ENCODE assay signal across 8 cellular contexts in the genomic region with DNA sequence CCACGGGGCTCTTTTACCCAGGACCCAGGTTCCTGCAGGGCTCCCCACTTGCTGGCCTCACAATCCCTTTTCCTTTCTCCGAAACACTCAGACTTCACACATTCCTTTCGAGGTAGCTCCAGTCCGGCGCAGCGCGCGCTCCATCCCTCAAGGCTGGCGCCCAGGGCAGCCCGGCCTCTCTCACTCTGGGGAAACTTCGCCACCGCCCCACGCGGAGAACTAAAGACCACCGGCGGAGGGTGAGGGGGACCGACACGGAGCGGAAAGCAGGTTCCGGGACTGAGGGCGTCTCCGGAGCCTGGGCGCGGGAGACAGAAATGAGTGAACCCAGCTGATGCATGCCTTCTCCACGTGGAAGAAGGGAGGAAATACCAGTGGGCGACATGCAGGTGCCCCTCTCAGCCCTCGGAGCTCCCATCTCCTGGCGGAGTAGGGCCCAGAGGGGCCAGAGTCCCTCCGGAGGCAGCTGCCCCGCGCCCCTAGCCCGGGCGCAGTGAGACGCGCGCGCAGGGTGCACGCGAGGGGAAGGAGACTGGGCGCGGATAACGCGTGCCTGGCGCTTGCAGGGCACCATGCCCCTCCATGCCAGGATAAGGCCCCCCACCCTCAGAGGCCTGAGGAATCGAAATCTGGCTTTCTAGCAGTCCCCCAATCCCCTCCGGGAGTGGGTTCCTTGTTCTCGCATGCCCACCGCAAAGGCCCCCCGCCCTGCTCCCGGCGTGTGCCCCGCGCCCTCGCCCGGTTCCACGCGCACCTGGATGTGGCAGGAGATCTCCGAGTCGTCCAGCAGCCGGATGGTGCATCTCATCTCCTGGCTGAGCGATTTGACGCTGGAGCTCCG. TPM values are rescaled to one million over a fixed set of nuclear protein-coding genes. Genes with fewer than 3 reads are reported as not detected.
DNase-seq lines count a peak whose midpoint lies in the region; ATAC-seq, FAIRE-seq and TF ChIP-seq lines count a peak whose summit lies in the region.

No MANE protein-coding gene starts in this region.

- POLR2A ChIA-PET in HEK293 (lab: Yijun Ruan, JAX) = no interaction called here
- POLR2A ChIA-PET in GM12878 (lab: Charles Lee) = no interaction called here

- H3K4me1 ChIP-seq in HEK293 (ENCODE audit: control insufficient read depth, insufficient read depth, low read length) = no peaks in the 10 kb centered on the region
- no peaks in the 10 kb centered on the region for H3K4me1 ChIP-seq in GM12878 (ENCODE audit: control insufficient read depth, insufficient read depth, low read length)

- DNase-seq in GM12878 (ENCODE audit: low read depth, low spot score) (no peak), kidney epithelial cell (ENCODE audit: low read depth) (no peak), NCI-H2081 treated with DMSO at 0.1 percent for 48 hours (lab: John Stamatoyannopoulos, UW) (no peak)
- DNase-seq in stimulated activated naive B cell treated with anti-CD40 and anti-IgM and Interleukin-4, amounts not matched to agents 10 μg/mL and 1 μg/mL and 100 μg/mL, for 72 hours = no peak
- DNase-seq in stimulated activated CD4-positive, alpha-beta T cell treated with anti-CD3 and anti-CD28 coated beads, Interleukin-4, amount 100 ng/mL, for 24 hours = no peak

- in situ Hi-C loops in GM12878 (cut with MboI) = no loop called here

- H3K27ac Mint-ChIP-seq in stimulated activated naive B cell treated with anti-CD40 and anti-IgM and Interleukin-4, amounts not matched to agents 10 μg/mL and 1 μg/mL and 100 μg/mL, for 72 hours = no peak overlapping the region

- H4K20me1 ChIP-seq in GM12878 (ENCODE audit: control insufficient read depth, insufficient read depth) = no peaks in the 10 kb centered on the region

- no peak overlapping the region for H2AFZ ChIP-seq in GM12878 (ENCODE audit: control insufficient read depth, low read depth, low read length)

- H3K4me3 ChIP-seq in HEK293 (ENCODE audit: low read depth, low read length) (peak overlapping the region; percentile 64), GM12878 (no peak overlapping the region), kidney epithelial cell (ENCODE audit: low read depth, low read length) (peak overlapping the region; percentile 57)

- TF ChIP-seq CTCF in HEK293 (tag by site-specific recombination; IDR thresholded peaks at IDR 0.05) (no peak), GM12878 (IDR thresholded peaks at IDR 0.05 in 2 of 3, conservative IDR thresholded peaks at IDR 0.05 in 1 of 3; ENCODE audit: control insufficient read depth in 2 of 3, extremely low read depth in 1 of 3, insufficient read depth in 1 of 3, low read depth in 3 of 3, low read length in 3 of 3) (no peak), kidney epithelial cell (IDR thresholded peaks at IDR 0.05; ENCODE audit: insufficient read depth, low read length, poor library complexity, severe bottlenecking) (no peak)

- TF ChIP-seq POLR2A in GM12878 (IDR thresholded peaks at IDR 0.05; ENCODE audit: low read depth, low read length) = no peak

- H3K9me3 ChIP-seq in HEK293 (ENCODE audit: control insufficient read depth, insufficient read depth, low read depth, low read length) (no peaks in the 10 kb centered on the region), GM12878 (replicated peaks; ENCODE audit: control insufficient read depth, insufficient read depth, low read length) (no peaks in the 10 kb centered on the region)

- no peak overlapping the region for H3K4me2 ChIP-seq in GM12878 (ENCODE audit: control insufficient read depth, insufficient read depth)

- ATAC-seq in GM12878 (peak; percentile 37), HG02885 (IDR thresholded peaks at IDR 0.05; ENCODE audit: poor library complexity, unreplicated experiment) (no peak), HG02678 (IDR thresholded peaks at IDR 0.05; ENCODE audit: unreplicated experiment) (no peak)
- ATAC-seq in stimulated activated naive B cell treated with anti-CD40 and anti-IgM and Interleukin-4, amounts not matched to agents 10 μg/mL and 1 μg/mL and 100 μg/mL, for 72 hours (replicated peaks) = no peak

- FAIRE-seq in GM12878 (lab: Jason Lieb, UNC) = no peak

- H3K27me3 ChIP-seq in GM12878 (replicated peaks in 1 of 2; ENCODE audit: control insufficient read depth in 2 of 2, insufficient read depth in 2 of 2, low read length in 1 of 2) (peaks cover 0 to 5% of the 10 kb centered on the region in 2 experiments; a peak in 3 of 4 replicates), kidney epithelial cell (ENCODE audit: control insufficient read depth, insufficient read depth, low read length) (peaks cover 14% of the 10 kb centered on the region)

- H3K27ac ChIP-seq in HEK293 (ENCODE audit: extremely low read depth, low read depth, low read length) (no peak overlapping the region), GM12878 (ENCODE audit: control insufficient read depth, insufficient read depth) (no peak overlapping the region)

- peak overlapping the region; percentile 32 to 80 for H3K4me3 Mint-ChIP-seq in stimulated activated naive B cell treated with anti-CD40 and anti-IgM and Interleukin-4, amounts not matched to agents 10 μg/mL and 1 μg/mL and 100 μg/mL, for 72 hours

- peaks cover 47 to 48% of the 10 kb centered on the region in 2 donors for H3K27me3 Mint-ChIP-seq in stimulated activated naive B cell treated with anti-CD40 and anti-IgM and Interleukin-4, amounts not matched to agents 10 μg/mL and 1 μg/mL and 100 μg/mL, for 72 hours

- intact Hi-C loops in GM12878 (cut with micrococcal nuclease; ENCODE audit: unreplicated experiment) = no loop called here

- CTCF ChIA-PET in HEK293 (lab: Yijun Ruan, JAX) (interaction anchor here (0.6 to 3.0 kb wide), 6 partner anchors 14 to 385 kb away, joined by 3 to 18 read pairs (median 3); no protein-coding TSS in a partner anchor), GM12878 (lab: Yijun Ruan, JAX) (interaction anchor here (9.4 kb wide), 1 partner anchor 205 kb away, joined by 401 read pairs; no protein-coding TSS in a partner anchor)

- RAD21 ChIA-PET in GM12878 (lab: Charles Lee; ENCODE audit: unreplicated experiment) = interaction anchor here (0.6 to 2.0 kb wide), 2 partner anchors 97 to 203 kb away, joined by 3 to 7 read pairs; no protein-coding TSS in a partner anchor

- H3K36me3 ChIP-seq in HEK293 (ENCODE audit: control insufficient read depth in 2 of 2, insufficient read depth in 1 of 2, low read length in 2 of 2) = no peaks in the 10 kb centered on the region
- H3K36me3 ChIP-seq in GM12878 (ENCODE audit: control insufficient read depth in 2 of 2, insufficient read depth in 2 of 2, low read length in 1 of 2) = no peaks in the 10 kb centered on the region
- H3K36me3 ChIP-seq in kidney epithelial cell (ENCODE audit: control insufficient read depth, insufficient read depth, low read length) = no peaks in the 10 kb centered on the region

- peaks cover 0 to 3% of the 10 kb centered on the region in 2 donors for H3K36me3 Mint-ChIP-seq in stimulated activated naive B cell treated with anti-CD40 and anti-IgM and Interleukin-4, amounts not matched to agents 10 μg/mL and 1 μg/mL and 100 μg/mL, for 72 hours

- no peak for TF ChIP-seq EP300 in GM12878 (IDR thresholded peaks at IDR 0.05; ENCODE audit: borderline replicate concordance in 1 of 2, control insufficient read depth in 1 of 2, low read depth in 2 of 2, low read length in 2 of 2)

- no peaks in the 10 kb centered on the region for H3K9me3 Mint-ChIP-seq in stimulated activated naive B cell treated with anti-CD40 and anti-IgM and Interleukin-4, amounts not matched to agents 10 μg/mL and 1 μg/mL and 100 μg/mL, for 72 hours

- H3K9ac ChIP-seq in GM12878 (ENCODE audit: control insufficient read depth, insufficient read depth, low read length) = no peak overlapping the region

- 30% methylated on average over 63 of the region's 63 CpGs for WGBS in GM12878 (ENCODE audit: insufficient coverage, insufficient replicate concordance, low lambda C conversion rate, missing lambda C conversion rate)

- peaks cover 4 to 8% of the 10 kb centered on the region in 2 donors for H3K4me1 Mint-ChIP-seq in stimulated activated naive B cell treated with anti-CD40 and anti-IgM and Interleukin-4, amounts not matched to agents 10 μg/mL and 1 μg/mL and 100 μg/mL, for 72 hours

- H3K79me2 ChIP-seq in GM12878 (ENCODE audit: control insufficient read depth, insufficient read depth, low read length) = no peaks in the 10 kb centered on the region

- SMC1A ChIA-PET in GM12878 (lab: Charles Lee; ENCODE audit: uncharacterized antibody, unreplicated experiment) = no interaction called here

- no peak for TF ChIP-seq RAD21 in GM12878 (IDR thresholded peaks at IDR 0.05; ENCODE audit: insufficient read depth, low read depth, low read length)

- BruUV-seq in GM12878 (replicated peaks; lab: Mats Ljungman, UMichigan) = no TSS peak

TF ChIP-seq in HEK293, 187 proteins besides CTCF, POLR2A, EP300 and RAD21 (continues in another document):
- 0 out of 2 replicates have a peak, but pooled peaks have one; percentile 24 for TF ChIP-seq ZNF335 (tag by site-specific recombination; conservative IDR thresholded peaks at IDR 0.05)

TF ChIP-seq in GM12878, 131 proteins besides CTCF, POLR2A, EP300 and RAD21 (continues in another document):
- TF ChIP-seq KLF5 (IDR thresholded peaks at IDR 0.05; ENCODE audit: partially characterized antibody) (no peak), IRF4 (IDR thresholded peaks at IDR 0.05; ENCODE audit: low read depth, low read length) (no peak), TCF12 (IDR thresholded peaks at IDR 0.05; ENCODE audit: low read depth, low read length) (no peak)

RNA-seq across cellular contexts. Expression of a gene that starts 0.7 kb away (rescaled TPM):
- total RNA-seq in GM12878 (2013; cell fraction: nucleolus; rRNA removed) = 3.1 and 3.4 TPM in 2 replicates
- 0.11 and 0.28 TPM in 2 replicates for total RNA-seq in GM12878 (2014; rRNA removed)
- 0.14 and 0.22 TPM in 2 replicates for total RNA-seq in GM12878 (2014; rRNA removed; fragmentation: Illumina TruSeq; extraction: Trizol)
- 0.21 and 0.29 TPM in 2 replicates for total RNA-seq in GM12878 (2021)
- 0.07 TPM for polyA plus RNA-seq in GM12878 (2011; ENCODE audit: low read depth)
- 0.68 and 1.1 TPM in 2 replicates for polyA plus RNA-seq in GM12878 (2011; rRNA removed)
- polyA plus RNA-seq in GM12878 (2011; cell fraction: cytosol; rRNA removed) = 0.39 and 0.64 TPM in 2 replicates
- 0.51 and 0.79 TPM in 2 replicates for polyA plus RNA-seq in GM12878 (2011; cell fraction: nucleus; rRNA removed)
- polyA plus RNA-seq in GM12878 (2012) = 0.11 and 0.31 TPM in 2 replicates
- 0.10 and 0.38 TPM in 2 replicates for polyA plus RNA-seq in GM12878 (2014; fragmentation: Illumina TruSeq; extraction: Trizol)
- under 1 TPM in 1 of 2 experiments, not detected in 1; 0.04 TPM for polyA plus RNA-seq in GM12878 (2014; fragmentation: Nextera tagmentation; extraction: Ambion mirVana)
- polyA plus RNA-seq in GM12878 (2014; rRNA removed) = 0.10 and 0.18 TPM in 2 replicates
- under 1 TPM; 0.09 to 0.29 TPM for polyA plus RNA-seq in GM12878 (2016; fragmentation: Nextera tagmentation; extraction: Ambion mirVana)
- 2.9 and 3.4 TPM in 2 replicates for polyA minus RNA-seq in GM12878 (2011; rRNA and poly(A)+ RNA removed)
- polyA minus RNA-seq in GM12878 (2011; cell fraction: cytosol; rRNA and poly(A)+ RNA removed) = 0.40 and 0.73 TPM in 2 replicates
- polyA minus RNA-seq in GM12878 (2011; cell fraction: nucleus; rRNA and poly(A)+ RNA removed) = 1.8 and 3.2 TPM in 2 replicates
- total RNA-seq in kidney epithelial cell = 5.0 and 5.2 TPM in 2 replicates
